Comparison of ENCODE assay signal across 21 cellular contexts in genomic region chr3:127616836-127617605, GRCh38.
"Had no signal": no experiment of that assay in that cellular context is flagged by ENCODE, and none has a peak within 500 bp of the region (broad histone marks: within the 10 kb centered on the region; RNA-seq: fewer than 3 reads in every experiment).

No MANE protein-coding gene starts in this region.

- H3K27ac ChIP-seq: SJSA1, SK-N-MC had no signal

- H3K27me3 ChIP-seq: SJSA1 had no signal

- H3K4me3 ChIP-seq: SJSA1, SK-N-MC had no signal

- H3K4me1 ChIP-seq: SJSA1 had no signal

- DNase-seq: Karpas-422, KG1, MM.1S, NCI-H1092 treated with DMSO at 0.1 percent for 48 hours, NCI-H1436, NCI-H187, NCI-H2029, NCI-H2081 treated with DMSO at 0.1 percent for 48 hours, NCI-H2171, NCI-H226, NCI-H446, NCI-H510A, NCI-H524 treated with DMSO at 0.1 percent for 48 hours, NCI-H69, NCI-H774, Right ventricle myocardium superior, RPMI8226, SIG-M5 had no signal

- H3K9me3 ChIP-seq: SJSA1 had no signal

- FAIRE-seq: RCC 7860 had no signal
